Comparison of ENCODE assay signal across 2 cellular contexts in genomic region chr11:14907411-14908213, GRCh38.
TF ChIP-seq lines count a peak whose summit lies in the region.

No MANE protein-coding gene starts in this region.

TF ChIP-seq in GM23338, 12 proteins besides CTCF, POLR2A, EP300 and RAD21:
- TF ChIP-seq ZNF462 (CRISPR knock-in tag; IDR thresholded peaks at IDR 0.05): peak; percentile 34; the same call in 1 of the 2 replicates
- TF ChIP-seq EZH2 (IDR thresholded peaks at IDR 0.05; ENCODE audit: low read depth, unreplicated experiment): no peak

TF ChIP-seq in SK-N-SH, 30 proteins besides CTCF, POLR2A, EP300 and RAD21 (continued from another document):
- TF ChIP-seq REST (IDR thresholded peaks at IDR 0.05; ENCODE audit: low read depth, low read length) (no peak), TCF12 (IDR thresholded peaks at IDR 0.05) (no peak)
